8 cellular contexts compared by ENCODE assay signal in genomic region chr5:91189480-91190332, GRCh38.
DNase-seq lines count a peak whose midpoint lies in the region; ATAC-seq and FAIRE-seq lines count a peak whose summit lies in the region.

No MANE protein-coding gene starts in this region.

- H3K36me3 ChIP-seq in subcutaneous abdominal adipose tissue (ENCODE audit: control insufficient read depth in 5 of 5, insufficient read depth in 5 of 5, low read length in 5 of 5) = no peaks in the 10 kb centered on the region

- ATAC-seq in GM21528 (IDR thresholded peaks at IDR 0.05; ENCODE audit: low FRiP score, unreplicated experiment) (peak; percentile 69), GM19397 (IDR thresholded peaks at IDR 0.05; ENCODE audit: unreplicated experiment) (no peak)

- H3K4me1 ChIP-seq in subcutaneous abdominal adipose tissue (ENCODE audit: control insufficient read depth in 5 of 5, insufficient read depth in 5 of 5, low read length in 5 of 5) = peaks cover 4 to 20% (median 15%) of the 10 kb centered on the region in 5 donors

- H3K9ac ChIP-seq in subcutaneous abdominal adipose tissue (ENCODE audit: low read length in 5 of 5) = peak overlapping the region in 4 of 5 donors; percentile 35 to 68 (median 46)

- H3K9me3 ChIP-seq in subcutaneous abdominal adipose tissue (ENCODE audit: control insufficient read depth in 5 of 5, low read length in 5 of 5) = no peaks in the 10 kb centered on the region

- DNase-seq in islet precursor cell (peak; percentile 81), NCI-H1417 treated with DMSO at 0.1 percent for 48 hours (lab: John Stamatoyannopoulos, UW) (no peak)
- DNase-seq in stimulated activated naive CD4-positive, alpha-beta T cell (lab: John Stamatoyannopoulos, UW) = no peak
- DNase-seq in activated CD4-positive, CD25-positive, alpha-beta regulatory T cell treated with anti-CD3 and anti-CD28 coated beads, Interleukin-2, amount 50 U/mL, for 72 hours = no peak

- H3K27ac ChIP-seq in subcutaneous abdominal adipose tissue (ENCODE audit: low read depth, low read length) = peak overlapping the region; percentile 64

- peak; percentile 78 for FAIRE-seq in TTC549 (lab: Jason Lieb, UNC)

- H3K27me3 ChIP-seq in subcutaneous abdominal adipose tissue (ENCODE audit: control insufficient read depth in 5 of 5, insufficient read depth in 4 of 5, low read length in 5 of 5) = no peaks in the 10 kb centered on the region

- peak overlapping the region in 4 of 5 donors; percentile 47 to 62 (median 56) for H3K4me3 ChIP-seq in subcutaneous abdominal adipose tissue (ENCODE audit: low read depth in 1 of 5, low read length in 5 of 5)
